28 cellular contexts compared by ENCODE assay signal in genomic region chr4:15159477-15160019, GRCh38.
DNase-seq lines count a peak whose midpoint lies in the region; ATAC-seq and TF ChIP-seq lines count a peak whose summit lies in the region.
"Had no signal": no experiment of that assay in that cellular context is flagged by ENCODE, and none has a peak within 500 bp of the region (broad histone marks: within the 10 kb centered on the region; RNA-seq: fewer than 3 reads in every experiment).

No MANE protein-coding gene starts in this region.

- DNase-seq in A673 (ENCODE audit: low spot score) (peak; percentile 21), SK-MEL-5 (ENCODE audit: low read depth, low spot score) (peak; percentile 16), osteocyte (ENCODE audit: extremely low spot score, unreplicated experiment) (no peak)
- no peak for DNase-seq in activated CD8-positive, alpha-beta T cell treated with anti-CD3 and anti-CD28 coated beads, Interleukin-2, amount 10 ng/mL, durations not matched to agents 7 days and 5 days
- no peak for DNase-seq in activated CD4-positive, alpha-beta T cell treated with anti-CD3 and anti-CD28 coated beads for 48 hours
- no peak for DNase-seq in activated T-helper 2 cell treated with anti-CD3 and anti-CD28 coated beads, Interferon-gamma antibody, Interleukin-2, Interleukin-4, amounts not matched to agents 10 μg/mL and 5 μg/mL and 100 μg/mL, durations not matched to agents 14 hours and 24 hours and 36 hours (ENCODE audit: low spot score)
- DNase-seq: ACHN; activated CD4-positive, alpha-beta T cell treated with anti-CD3 and anti-CD28 coated beads for 36 hours; activated naive CD4-positive, alpha-beta T cell treated with anti-CD3 and anti-CD28 coated beads, Interleukin-2, amount 50 U/mL, for 16 hours; DMS 273 treated with DMSO at 0.1 percent for 48 hours; effector CD4-positive, alpha-beta T cell; foreskin fibroblast; kidney glomerular epithelial cell; MV-4-11; NCI-H1436; NCI-H2081 treated with DMSO at 0.1 percent for 48 hours; NCI-H226; NCI-H69; nephron progenitor cell; ovary; Peyer's patch; retina; SHP77; small intestine; stimulated activated naive CD4-positive, alpha-beta T cell had no signal

- in situ Hi-C loops in SK-MEL-5 (cut with HindIII; ENCODE audit: low pct_unique_long_range_greater_than_20kb, low sequenced_read_pairs), result no loop called here

- CTCF ChIA-PET in A673 (lab: Charles Lee), result no interaction called here
- CTCF ChIA-PET in activated CD8-positive, alpha-beta T cell treated with anti-CD3 and anti-CD28 coated beads, Interleukin-2, amount 10 ng/mL, durations not matched to agents 7 days and 5 days (lab: Charles Lee), result no interaction called here

- intact Hi-C loops in A673 (cut with micrococcal nuclease; ENCODE audit: unreplicated experiment), result loop anchor here (5.0 kb wide), 3 partner anchors 102 to 1502 kb away; no protein-coding TSS in a partner anchor
- intact Hi-C loops in activated T-helper 2 cell treated with anti-CD3 and anti-CD28 coated beads, Interferon-gamma antibody, Interleukin-2, Interleukin-4, amounts not matched to agents 10 μg/mL and 5 μg/mL and 100 μg/mL, durations not matched to agents 14 hours and 24 hours and 36 hours (cut with micrococcal nuclease), result loop anchor here (10.0 kb wide), 1 partner anchor 235 kb away; no protein-coding TSS in a partner anchor

- no peak for ATAC-seq in activated CD8-positive, alpha-beta T cell treated with anti-CD3 and anti-CD28 coated beads, Interleukin-2, amount 10 ng/mL, durations not matched to agents 7 days and 5 days
- ATAC-seq: activated CD4-positive, alpha-beta T cell treated with anti-CD3 and anti-CD28 coated beads for 36 hours; activated T-helper 17 cell treated with anti-CD3 and anti-CD28 coated beads, Interleukin-2, amount 50 U/mL, for 72 hours had no signal

- BruUV-seq in A673 (replicated peaks; lab: Mats Ljungman, UMichigan), result no TSS peak

- H3K9me3 ChIP-seq in A673 (ENCODE audit: low read depth, low read length, poor library complexity, severe bottlenecking), result no peaks in the 10 kb centered on the region
- no peaks in the 10 kb centered on the region for H3K9me3 ChIP-seq in esophagus (ENCODE audit: control insufficient read depth in 2 of 2, insufficient read depth in 1 of 2, low read depth in 1 of 2, low read length in 1 of 2)
- H3K9me3 ChIP-seq: ovary, Peyer's patch had no signal

- H3K27ac ChIP-seq in A673 (ENCODE audit: low read depth, low read length, poor library complexity, severe bottlenecking) (no peak overlapping the region), esophagus (ENCODE audit: low read depth in 2 of 2, low read length in 1 of 2) (peak overlapping the region; percentile 60 to 89)
- H3K27ac ChIP-seq: ovary, Peyer's patch had no signal

- POLR2A ChIA-PET in A673 (lab: Charles Lee; ENCODE audit: low non-redundant PET), result no interaction called here
- POLR2A ChIA-PET in activated CD8-positive, alpha-beta T cell treated with anti-CD3 and anti-CD28 coated beads, Interleukin-2, amount 10 ng/mL, durations not matched to agents 7 days and 5 days (lab: Charles Lee), result no interaction called here

- peaks cover 17% of the 10 kb centered on the region for H3K27me3 Mint-ChIP-seq in osteocyte (ENCODE audit: unreplicated experiment)
- H3K27me3 Mint-ChIP-seq in activated CD8-positive, alpha-beta T cell treated with anti-CD3 and anti-CD28 coated beads, Interleukin-2, amount 10 ng/mL, durations not matched to agents 7 days and 5 days (ENCODE audit: low read depth), result peaks cover 6% of the 10 kb centered on the region
- H3K27me3 Mint-ChIP-seq in activated T-helper 2 cell treated with anti-CD3 and anti-CD28 coated beads, Interferon-gamma antibody, Interleukin-2, Interleukin-4, amounts not matched to agents 10 μg/mL and 5 μg/mL and 100 μg/mL, durations not matched to agents 14 hours and 24 hours and 36 hours (ENCODE audit: low read depth), result peaks cover 5% of the 10 kb centered on the region

- H3K4me1 ChIP-seq in A673 (ENCODE audit: insufficient read depth, low read length, poor library complexity, severe bottlenecking), result peaks cover 17% of the 10 kb centered on the region
- H3K4me1 ChIP-seq in esophagus (ENCODE audit: control insufficient read depth in 2 of 2, insufficient read depth in 2 of 2, low read length in 1 of 2), result peaks cover 0 to 5% of the 10 kb centered on the region in 2 donors
- H3K4me1 ChIP-seq: Peyer's patch had no signal

- H3K27me3 ChIP-seq in A673 (replicated peaks; ENCODE audit: insufficient read depth, low read depth, low read length, poor library complexity) (no peaks in the 10 kb centered on the region), esophagus (ENCODE audit: control insufficient read depth in 1 of 2, insufficient read depth in 2 of 2, low read length in 2 of 2) (no peaks in the 10 kb centered on the region)
- H3K27me3 ChIP-seq: ovary, Peyer's patch had no signal

- no peak overlapping the region for H3K4me3 Mint-ChIP-seq in osteocyte (ENCODE audit: unreplicated experiment)
- no peak overlapping the region for H3K4me3 Mint-ChIP-seq in activated CD8-positive, alpha-beta T cell treated with anti-CD3 and anti-CD28 coated beads, Interleukin-2, amount 10 ng/mL, durations not matched to agents 7 days and 5 days
- no peak overlapping the region for H3K4me3 Mint-ChIP-seq in activated T-helper 2 cell treated with anti-CD3 and anti-CD28 coated beads, Interferon-gamma antibody, Interleukin-2, Interleukin-4, amounts not matched to agents 10 μg/mL and 5 μg/mL and 100 μg/mL, durations not matched to agents 14 hours and 24 hours and 36 hours (ENCODE audit: low read depth)
- H3K4me3 Mint-ChIP-seq: activated CD4-positive, alpha-beta T cell treated with anti-CD3 and anti-CD28 coated beads for 36 hours; activated T-helper 17 cell treated with anti-CD3 and anti-CD28 coated beads, Interleukin-2, amount 50 U/mL, for 72 hours; nephron progenitor cell had no signal

- peaks cover 8% of the 10 kb centered on the region for H3K9me3 Mint-ChIP-seq in osteocyte (ENCODE audit: unreplicated experiment)
- H3K9me3 Mint-ChIP-seq in activated CD8-positive, alpha-beta T cell treated with anti-CD3 and anti-CD28 coated beads, Interleukin-2, amount 10 ng/mL, durations not matched to agents 7 days and 5 days (ENCODE audit: insufficient read depth), result no peaks in the 10 kb centered on the region
- H3K9me3 Mint-ChIP-seq in activated T-helper 2 cell treated with anti-CD3 and anti-CD28 coated beads, Interferon-gamma antibody, Interleukin-2, Interleukin-4, amounts not matched to agents 10 μg/mL and 5 μg/mL and 100 μg/mL, durations not matched to agents 14 hours and 24 hours and 36 hours, result peaks cover 4% of the 10 kb centered on the region
- H3K9me3 Mint-ChIP-seq: activated T-helper 17 cell treated with anti-CD3 and anti-CD28 coated beads, Interleukin-2, amount 50 U/mL, for 72 hours had no signal

- no peaks in the 10 kb centered on the region for H3K36me3 Mint-ChIP-seq in osteocyte (ENCODE audit: unreplicated experiment)
- H3K36me3 Mint-ChIP-seq in activated CD8-positive, alpha-beta T cell treated with anti-CD3 and anti-CD28 coated beads, Interleukin-2, amount 10 ng/mL, durations not matched to agents 7 days and 5 days (ENCODE audit: low read depth), result no peaks in the 10 kb centered on the region
- H3K36me3 Mint-ChIP-seq in activated T-helper 2 cell treated with anti-CD3 and anti-CD28 coated beads, Interferon-gamma antibody, Interleukin-2, Interleukin-4, amounts not matched to agents 10 μg/mL and 5 μg/mL and 100 μg/mL, durations not matched to agents 14 hours and 24 hours and 36 hours (ENCODE audit: low read depth), result no peaks in the 10 kb centered on the region

- no peaks in the 10 kb centered on the region for H3K4me1 Mint-ChIP-seq in osteocyte (ENCODE audit: unreplicated experiment)
- no peaks in the 10 kb centered on the region for H3K4me1 Mint-ChIP-seq in activated CD8-positive, alpha-beta T cell treated with anti-CD3 and anti-CD28 coated beads, Interleukin-2, amount 10 ng/mL, durations not matched to agents 7 days and 5 days (ENCODE audit: low read depth)
- peaks cover 2% of the 10 kb centered on the region for H3K4me1 Mint-ChIP-seq in activated T-helper 2 cell treated with anti-CD3 and anti-CD28 coated beads, Interferon-gamma antibody, Interleukin-2, Interleukin-4, amounts not matched to agents 10 μg/mL and 5 μg/mL and 100 μg/mL, durations not matched to agents 14 hours and 24 hours and 36 hours (ENCODE audit: low read depth)
- H3K4me1 Mint-ChIP-seq: activated CD4-positive, alpha-beta T cell treated with anti-CD3 and anti-CD28 coated beads for 36 hours; activated T-helper 17 cell treated with anti-CD3 and anti-CD28 coated beads, Interleukin-2, amount 50 U/mL, for 72 hours had no signal

- WGBS in esophagus, 2 donors, result 92 to 94% methylated on average over 3 of the region's 3 CpGs

- TF ChIP-seq CTCF in A673 (conservative IDR thresholded peaks at IDR 0.05; ENCODE audit: low read depth, low read length) (peak; percentile 35; the same call in 1 of the 2 replicates), osteocyte (IDR thresholded peaks at IDR 0.05) (peak; percentile 16)

- H3K27ac Mint-ChIP-seq in osteocyte (ENCODE audit: unreplicated experiment), result no peak overlapping the region
- no peak overlapping the region for H3K27ac Mint-ChIP-seq in activated CD8-positive, alpha-beta T cell treated with anti-CD3 and anti-CD28 coated beads, Interleukin-2, amount 10 ng/mL, durations not matched to agents 7 days and 5 days
- H3K27ac Mint-ChIP-seq in activated T-helper 2 cell treated with anti-CD3 and anti-CD28 coated beads, Interferon-gamma antibody, Interleukin-2, Interleukin-4, amounts not matched to agents 10 μg/mL and 5 μg/mL and 100 μg/mL, durations not matched to agents 14 hours and 24 hours and 36 hours, result no peak overlapping the region
- H3K27ac Mint-ChIP-seq: activated CD4-positive, alpha-beta T cell treated with anti-CD3 and anti-CD28 coated beads for 36 hours; activated T-helper 17 cell treated with anti-CD3 and anti-CD28 coated beads, Interleukin-2, amount 50 U/mL, for 72 hours; nephron progenitor cell had no signal

- no peaks in the 10 kb centered on the region for H3K36me3 ChIP-seq in A673 (ENCODE audit: insufficient read depth, low read length, poor library complexity, severe bottlenecking)
- no peaks in the 10 kb centered on the region for H3K36me3 ChIP-seq in esophagus (ENCODE audit: control insufficient read depth in 2 of 2, insufficient read depth in 2 of 2, low read length in 1 of 2)
- H3K36me3 ChIP-seq: ovary, Peyer's patch had no signal

- H3K4me3 ChIP-seq in A673 (ENCODE audit: low read depth, low read length, poor library complexity, severe bottlenecking) (no peak overlapping the region), esophagus (ENCODE audit: low read depth in 1 of 2, low read length in 2 of 2) (no peak overlapping the region)
- H3K4me3 ChIP-seq: lung, ovary, Peyer's patch had no signal

Comparison
In these comparisons a context has a peak if more than half of its experiments do, and no peak if none do; other contexts are left out.
1. DNase-seq: peak in A673 (single experiment) and SK-MEL-5 (single experiment); none in osteocyte (single experiment), activated CD8-positive, alpha-beta T cell treated with anti-CD3 and anti-CD28 coated beads, Interleukin-2, amount 10 ng/mL, durations not matched to agents 7 days and 5 days (single experiment), activated CD4-positive, alpha-beta T cell treated with anti-CD3 and anti-CD28 coated beads for 48 hours (single experiment) and activated T-helper 2 cell treated with anti-CD3 and anti-CD28 coated beads, Interferon-gamma antibody, Interleukin-2, Interleukin-4, amounts not matched to agents 10 μg/mL and 5 μg/mL and 100 μg/mL, durations not matched to agents 14 hours and 24 hours and 36 hours (single experiment).